ENCODE assay signal across 11 cellular contexts in the genomic region with DNA sequence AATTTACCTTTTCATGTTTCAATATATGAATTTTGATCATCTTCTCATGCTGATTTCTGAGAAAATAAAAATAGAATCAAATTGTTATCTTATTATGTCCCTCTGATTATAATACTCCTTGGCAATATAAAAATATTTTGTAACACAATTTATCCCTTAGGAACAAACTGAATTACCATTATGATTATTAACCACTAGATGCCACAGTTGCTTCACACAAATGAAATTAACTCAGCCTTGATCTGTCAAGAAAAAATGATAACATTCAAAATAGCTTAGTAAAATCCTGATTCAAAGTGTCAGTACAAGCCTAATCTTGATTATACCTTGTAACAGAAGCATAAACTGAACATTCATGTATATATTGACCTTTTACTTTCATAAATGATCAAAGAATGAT. TPM values are rescaled to one million over a fixed set of nuclear protein-coding genes. Genes with fewer than 3 reads are reported as not detected.
DNase-seq lines count a peak whose midpoint lies in the region; ATAC-seq and TF ChIP-seq lines count a peak whose summit lies in the region.
"Had no signal": no experiment of that assay in that cellular context is flagged by ENCODE, and none has a peak within 500 bp of the region (broad histone marks: within the 10 kb centered on the region; RNA-seq: fewer than 3 reads in every experiment).

No MANE protein-coding gene starts in this region.

- H3K14ac ChIP-seq in mesenchymal stem cell (ENCODE audit: low read length in 2 of 2) = no peak overlapping the region

- H2BK120ac ChIP-seq in mesenchymal stem cell (ENCODE audit: low read depth, low read length) = no peak overlapping the region

- H3K4me3 ChIP-seq in BJ (ENCODE audit: low read depth, low read length) (no peak overlapping the region), mesenchymal stem cell (ENCODE audit: insufficient read depth in 1 of 2, low read depth in 1 of 2, low read length in 2 of 2) (no peak overlapping the region), suprapubic skin (no peak overlapping the region)

- no peak overlapping the region for H2AFZ ChIP-seq in mesenchymal stem cell (ENCODE audit: low read depth, low read length)

- H3K4me2 ChIP-seq in mesenchymal stem cell (ENCODE audit: low read length, poor library complexity, severe bottlenecking) = no peak overlapping the region

- no peak overlapping the region for H2AK5ac ChIP-seq in mesenchymal stem cell (ENCODE audit: low read length, severe bottlenecking)

- no peak overlapping the region for H2BK15ac ChIP-seq in mesenchymal stem cell (ENCODE audit: low read depth, poor library complexity, severe bottlenecking)

- H3K4me1 Mint-ChIP-seq in chondrocyte (ENCODE audit: low read depth) = peaks cover 3% of the 10 kb centered on the region

- H3K18ac ChIP-seq in mesenchymal stem cell (ENCODE audit: low read depth in 1 of 2, low read length in 2 of 2) = no peak overlapping the region

- H3K79me1 ChIP-seq in mesenchymal stem cell (replicated peaks; ENCODE audit: low read length, poor library complexity, severe bottlenecking) = no peaks in the 10 kb centered on the region

- H2BK5ac ChIP-seq in mesenchymal stem cell (ENCODE audit: low read depth, low read length, poor library complexity, severe bottlenecking) = no peak overlapping the region

- H3K23ac ChIP-seq in mesenchymal stem cell (ENCODE audit: low read length in 2 of 2) = no peak overlapping the region

- H3K36me3 ChIP-seq in BJ (ENCODE audit: control insufficient read depth, insufficient read depth, low read length) = no peaks in the 10 kb centered on the region
- no peaks in the 10 kb centered on the region for H3K36me3 ChIP-seq in mesenchymal stem cell (ENCODE audit: control insufficient read depth in 1 of 2, insufficient read depth in 2 of 2, low read depth in 1 of 2, low read length in 2 of 2)
- no peaks in the 10 kb centered on the region for H3K36me3 ChIP-seq in suprapubic skin

- TF ChIP-seq CTCF in BJ (IDR thresholded peaks at IDR 0.05; ENCODE audit: insufficient read depth, low read depth, low read length) = peak; percentile 24; the same call in 1 of the 2 replicates
- TF ChIP-seq CTCF in chondrocyte (IDR thresholded peaks at IDR 0.05) = peak; percentile 90
- no peak for TF ChIP-seq CTCF in suprapubic skin (IDR thresholded peaks at IDR 0.05)

- CTCF ChIA-PET in BJ (lab: Yijun Ruan, JAX) = interaction anchor here (0.8 to 2.6 kb wide), 3 partner anchors 241 to 1210 kb away, joined by 4 to 24 read pairs (median 4); no protein-coding TSS in a partner anchor
- CTCF ChIA-PET in HEK293T (lab: Yijun Ruan, JAX) = no interaction called here

- H3K4me3 Mint-ChIP-seq in chondrocyte (ENCODE audit: unreplicated experiment) = no peak overlapping the region
- H3K4me3 Mint-ChIP-seq: natural killer cell had no signal

- H3K4me1 ChIP-seq in mesenchymal stem cell (ENCODE audit: control insufficient read depth, insufficient read depth, low read depth, low read length) (peaks cover 3% of the 10 kb centered on the region), suprapubic skin (no peaks in the 10 kb centered on the region)

- H3K27ac ChIP-seq in mesenchymal stem cell (ENCODE audit: low read length, poor library complexity, severe bottlenecking) = no peak overlapping the region
- H3K27ac ChIP-seq in suprapubic skin = no peak overlapping the region

- peaks cover 1% of the 10 kb centered on the region for H3K27me3 Mint-ChIP-seq in chondrocyte (ENCODE audit: low read depth)

- H3K36me3 Mint-ChIP-seq in chondrocyte (ENCODE audit: low read depth) = no peaks in the 10 kb centered on the region
- H3K36me3 Mint-ChIP-seq: natural killer cell had no signal

- H3K4ac ChIP-seq in mesenchymal stem cell (ENCODE audit: low read depth in 1 of 2, low read length in 2 of 2) = no peak overlapping the region

- H2BK12ac ChIP-seq in mesenchymal stem cell (ENCODE audit: low read length in 2 of 2) = no peak overlapping the region

- ATAC-seq in HG03432 (IDR thresholded peaks at IDR 0.05; ENCODE audit: unreplicated experiment) = no peak
- ATAC-seq: natural killer cell had no signal

- DNase-seq in BJ (ENCODE audit: low read depth) = no peak
- peak; percentile 16 for DNase-seq in NAMALWA (ENCODE audit: low spot score)
- DNase-seq in chondrocyte (ENCODE audit: low spot score) = no peak
- peak; percentile 47 for DNase-seq in mesenchymal stem cell
- DNase-seq in suprapubic skin (ENCODE audit: low spot score in 2 of 2) = no peak
- no peak for DNase-seq in stimulated activated CD4-positive, alpha-beta T cell treated with anti-CD3 and anti-CD28 coated beads, Interleukin-4, amount 100 ng/mL, for 1 hour
- DNase-seq in HEK293T (ENCODE audit: extremely low spot score) = no peak
- DNase-seq: natural killer cell, NCI-H1436 treated with DMSO at 0.1 percent for 48 hours had no signal

- H3K9me3 Mint-ChIP-seq in chondrocyte (ENCODE audit: low read depth) = peaks cover 3% of the 10 kb centered on the region

- H3K9ac ChIP-seq in mesenchymal stem cell (ENCODE audit: low read length) = no peak overlapping the region

- no peak overlapping the region for H4K91ac ChIP-seq in mesenchymal stem cell (ENCODE audit: low read length)

- no peak overlapping the region for H4K8ac ChIP-seq in mesenchymal stem cell (ENCODE audit: low read length)

- POLR2A ChIA-PET in BJ (lab: Charles Lee) (no interaction called here), HEK293T (lab: Yijun Ruan, JAX) (no interaction called here)

- H3K27me3 ChIP-seq in BJ (ENCODE audit: control insufficient read depth, insufficient read depth, low read length) = peaks cover 4% of the 10 kb centered on the region
- no peaks in the 10 kb centered on the region for H3K27me3 ChIP-seq in mesenchymal stem cell (ENCODE audit: control insufficient read depth in 1 of 2, insufficient read depth in 1 of 2, low read length in 2 of 2)
- no peaks in the 10 kb centered on the region for H3K27me3 ChIP-seq in suprapubic skin

- no peak for TF ChIP-seq POLR2A in suprapubic skin (IDR thresholded peaks at IDR 0.05)

- no peak for TF ChIP-seq EP300 in suprapubic skin (IDR thresholded peaks at IDR 0.05)

- no peak overlapping the region for H3K27ac Mint-ChIP-seq in chondrocyte (ENCODE audit: unreplicated experiment)
- H3K27ac Mint-ChIP-seq: natural killer cell had no signal

- H3K9me3 ChIP-seq in mesenchymal stem cell (ENCODE audit: control insufficient read depth, low read length) = no peaks in the 10 kb centered on the region
- H3K9me3 ChIP-seq in suprapubic skin = no peaks in the 10 kb centered on the region

TF ChIP-seq in HEK293T, 16 proteins besides CTCF, POLR2A, EP300 and RAD21:
- TF ChIP-seq L3MBTL2 (conservative IDR thresholded peaks at IDR 0.05) = no peak
- no peak for TF ChIP-seq FOXM1 (IDR thresholded peaks at IDR 0.05; ENCODE audit: borderline replicate concordance)
- no peak for TF ChIP-seq FOXA1 (IDR thresholded peaks at IDR 0.05)
- TF ChIP-seq, protein P1, sequence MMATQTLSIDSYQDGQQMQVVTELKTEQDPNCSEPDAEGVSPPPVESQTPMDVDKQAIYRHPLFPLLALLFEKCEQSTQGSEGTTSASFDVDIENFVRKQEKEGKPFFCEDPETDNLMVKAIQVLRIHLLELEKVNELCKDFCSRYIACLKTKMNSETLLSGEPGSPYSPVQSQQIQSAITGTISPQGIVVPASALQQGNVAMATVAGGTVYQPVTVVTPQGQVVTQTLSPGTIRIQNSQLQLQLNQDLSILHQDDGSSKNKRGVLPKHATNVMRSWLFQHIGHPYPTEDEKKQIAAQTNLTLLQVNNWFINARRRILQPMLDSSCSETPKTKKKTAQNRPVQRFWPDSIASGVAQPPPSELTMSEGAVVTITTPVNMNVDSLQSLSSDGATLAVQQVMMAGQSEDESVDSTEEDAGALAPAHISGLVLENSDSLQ (IDR thresholded peaks at IDR 0.05) = no peak
- TF ChIP-seq SUZ12 (IDR thresholded peaks at IDR 0.05) = no peak
- no peak for TF ChIP-seq ELF4 (IDR thresholded peaks at IDR 0.05)
- no peak for TF ChIP-seq ZNF384 (IDR thresholded peaks at IDR 0.05)
- TF ChIP-seq BHLHE40 (IDR thresholded peaks at IDR 0.05; ENCODE audit: borderline replicate concordance) = no peak
- no peak for TF ChIP-seq SP1 (IDR thresholded peaks at IDR 0.05)
- no peak for TF ChIP-seq FOXK2 (IDR thresholded peaks at IDR 0.05)
- TF ChIP-seq LEF1 (IDR thresholded peaks at IDR 0.05; ENCODE audit: borderline replicate concordance) = no peak
- TF ChIP-seq CTBP1 (IDR thresholded peaks at IDR 0.05; ENCODE audit: borderline replicate concordance) = no peak
- TF ChIP-seq ARNT (IDR thresholded peaks at IDR 0.05) = no peak
- no peak for TF ChIP-seq NFRKB (IDR thresholded peaks at IDR 0.05)
- no peak for TF ChIP-seq HDGF (IDR thresholded peaks at IDR 0.05; ENCODE audit: borderline replicate concordance)
- TF ChIP-seq TARDBP (IDR thresholded peaks at IDR 0.05) = no peak

RNA-seq across cellular contexts. Expression of a gene that starts 4.8 kb away (rescaled TPM):
- polyA plus RNA-seq in BJ (2011; rRNA removed) = 0.91 and 1.2 TPM in 2 replicates
- polyA minus RNA-seq in BJ (2011; rRNA and poly(A)+ RNA removed) = 0.71 and 1.2 TPM in 2 replicates
- 18.1 to 44.6 TPM (median 19.7 TPM) in 3 replicates for total RNA-seq in chondrocyte
- 12.6 TPM for polyA plus RNA-seq in mesenchymal stem cell (2013, experiment 1 of 2)
- 11.9 TPM for polyA plus RNA-seq in mesenchymal stem cell (2013, experiment 2 of 2)
- total RNA-seq in suprapubic skin = 1 to 10 TPM; 1.3 to 2.1 (median 1.5) TPM
- total RNA-seq: T-helper 2 cell treated with Interferon-gamma antibody and Interleukin-4, amounts not matched to agents 100 ng/mL and 5 ng/mL, for 36 hours had no signal

Comparison
In these comparisons a context has a peak if more than half of its experiments do, and no peak if none do; other contexts are left out.
1. DNase-seq: peak in NAMALWA (single experiment) and mesenchymal stem cell (single experiment); none in BJ (single experiment), chondrocyte (single experiment), suprapubic skin (0 of 2), stimulated activated CD4-positive, alpha-beta T cell treated with anti-CD3 and anti-CD28 coated beads, Interleukin-4, amount 100 ng/mL, for 1 hour (single experiment) and HEK293T (single experiment).
2. CTCF ChIP-seq: peak in BJ (single experiment) and chondrocyte (single experiment); none in suprapubic skin (0 of 2).